In the genomic region with DNA sequence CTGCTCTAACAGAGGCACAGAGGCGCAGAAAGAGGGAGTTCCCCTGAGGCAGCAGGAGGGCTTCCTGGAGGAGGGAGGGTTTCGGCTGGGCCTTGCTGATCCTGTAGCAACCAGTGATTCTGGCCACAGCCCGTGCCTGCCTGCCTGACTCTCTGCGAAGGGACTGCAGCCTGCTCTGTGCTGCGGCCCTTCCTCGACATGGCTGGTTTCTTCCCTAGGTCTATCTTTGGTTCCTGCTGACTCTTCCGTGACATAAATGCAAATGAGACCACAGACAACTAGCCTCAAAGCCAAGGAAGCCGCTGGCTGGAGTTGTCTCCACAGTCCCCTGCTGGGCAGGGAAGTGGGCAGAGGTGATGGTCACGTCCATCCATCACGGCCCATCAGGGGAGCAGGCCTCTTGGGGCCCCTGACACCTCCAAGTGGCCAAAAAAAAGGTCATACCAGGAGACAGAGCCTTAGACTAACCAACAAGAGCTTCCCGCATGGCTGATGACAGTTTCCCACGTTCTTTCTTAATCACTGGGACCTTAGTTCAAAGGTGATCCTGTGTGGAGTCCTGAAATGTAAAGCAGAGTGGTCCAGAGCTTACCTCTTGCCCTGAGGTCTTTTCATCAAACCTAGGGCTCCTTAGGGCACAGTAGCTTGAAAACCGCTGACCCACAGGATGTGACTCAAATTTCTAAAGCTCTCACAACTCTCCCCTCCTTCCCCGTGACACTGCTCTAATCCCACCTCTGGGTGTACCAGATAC, we compare ENCODE assay signal across 1 cellular context.
TF ChIP-seq lines count a peak whose summit lies in the region.

No MANE protein-coding gene starts in this region.

TF ChIP-seq in K562, 482 proteins besides CTCF, POLR2A, EP300 and RAD21 (continued from another document and continues in another):
- TF ChIP-seq, protein P1, sequence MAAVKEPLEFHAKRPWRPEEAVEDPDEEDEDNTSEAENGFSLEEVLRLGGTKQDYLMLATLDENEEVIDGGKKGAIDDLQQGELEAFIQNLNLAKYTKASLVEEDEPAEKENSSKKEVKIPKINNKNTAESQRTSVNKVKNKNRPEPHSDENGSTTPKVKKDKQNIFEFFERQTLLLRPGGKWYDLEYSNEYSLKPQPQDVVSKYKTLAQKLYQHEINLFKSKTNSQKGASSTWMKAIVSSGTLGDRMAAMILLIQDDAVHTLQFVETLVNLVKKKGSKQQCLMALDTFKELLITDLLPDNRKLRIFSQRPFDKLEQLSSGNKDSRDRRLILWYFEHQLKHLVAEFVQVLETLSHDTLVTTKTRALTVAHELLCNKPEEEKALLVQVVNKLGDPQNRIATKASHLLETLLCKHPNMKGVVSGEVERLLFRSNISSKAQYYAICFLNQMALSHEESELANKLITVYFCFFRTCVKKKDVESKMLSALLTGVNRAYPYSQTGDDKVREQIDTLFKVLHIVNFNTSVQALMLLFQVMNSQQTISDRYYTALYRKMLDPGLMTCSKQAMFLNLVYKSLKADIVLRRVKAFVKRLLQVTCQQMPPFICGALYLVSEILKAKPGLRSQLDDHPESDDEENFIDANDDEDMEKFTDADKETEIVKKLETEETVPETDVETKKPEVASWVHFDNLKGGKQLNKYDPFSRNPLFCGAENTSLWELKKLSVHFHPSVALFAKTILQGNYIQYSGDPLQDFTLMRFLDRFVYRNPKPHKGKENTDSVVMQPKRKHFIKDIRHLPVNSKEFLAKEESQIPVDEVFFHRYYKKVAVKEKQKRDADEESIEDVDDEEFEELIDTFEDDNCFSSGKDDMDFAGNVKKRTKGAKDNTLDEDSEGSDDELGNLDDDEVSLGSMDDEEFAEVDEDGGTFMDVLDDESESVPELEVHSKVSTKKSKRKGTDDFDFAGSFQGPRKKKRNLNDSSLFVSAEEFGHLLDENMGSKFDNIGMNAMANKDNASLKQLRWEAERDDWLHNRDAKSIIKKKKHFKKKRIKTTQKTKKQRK (IDR thresholded peaks at IDR 0.05; ENCODE audit: borderline replicate concordance, low read depth, low read length) = no peak
- TF ChIP-seq MAFF (IDR thresholded peaks at IDR 0.05; ENCODE audit: low read length) (no peak; the same call in 1 of the 2 replicates), ZNF23 (CRISPR knock-in tag; IDR thresholded peaks at IDR 0.05) (no peak), TAF15 (IDR thresholded peaks at IDR 0.05; ENCODE audit: low read depth, low read length) (no peak), GABPB2 (CRISPR knock-in tag; conservative IDR thresholded peaks at IDR 0.05) (no peak), L3MBTL2 (IDR thresholded peaks at IDR 0.05) (peak; percentile 77), SRSF3 (IDR thresholded peaks at IDR 0.05; ENCODE audit: insufficient read depth, low read length) (no peak), LCOR (CRISPR knock-in tag; IDR thresholded peaks at IDR 0.05) (no peak), ZBTB7A (IDR thresholded peaks at IDR 0.05; ENCODE audit: borderline replicate concordance, control insufficient read depth, low read depth, low read length) (no peak), SAFB (IDR thresholded peaks at IDR 0.05; ENCODE audit: borderline replicate concordance, low read depth, low read length) (no peak), ZNF766 (CRISPR knock-in tag; conservative IDR thresholded peaks at IDR 0.05) (peak; percentile 66), ZNF583 (CRISPR knock-in tag; IDR thresholded peaks at IDR 0.05) (no peak), BCL6 (CRISPR knock-in tag; IDR thresholded peaks at IDR 0.05) (no peak), OTX1 (CRISPR knock-in tag; IDR thresholded peaks at IDR 0.05) (no peak), ERF (CRISPR knock-in tag; IDR thresholded peaks at IDR 0.05) (0 out of 2 replicates have a peak, but pooled peaks have one; percentile 8), FOXP1 (CRISPR knock-in tag; IDR thresholded peaks at IDR 0.05) (0 out of 2 replicates have a peak, but pooled peaks have one; percentile 29), HOXB6 (CRISPR knock-in tag; IDR thresholded peaks at IDR 0.05; ENCODE audit: borderline replicate concordance) (no peak), ZNF707 (CRISPR knock-in tag; conservative IDR thresholded peaks at IDR 0.05) (no peak), ZNF778 (CRISPR knock-in tag; IDR thresholded peaks at IDR 0.05) (no peak), ELF1 (tag; IDR thresholded peaks at IDR 0.05) (no peak), MEF2D (tag; conservative IDR thresholded peaks at IDR 0.05; ENCODE audit: low read depth) (no peak), TARDBP (IDR thresholded peaks at IDR 0.05) (no peak), SMARCE1 (IDR thresholded peaks at IDR 0.05) (no peak), ZNF586 (CRISPR knock-in tag; conservative IDR thresholded peaks at IDR 0.05) (no peak), ZNF143 (CRISPR knock-in tag; IDR thresholded peaks at IDR 0.05) (0 out of 2 replicates have a peak, but pooled peaks have one; percentile 25), ZBTB8A (IDR thresholded peaks at IDR 0.05; ENCODE audit: partially characterized antibody) (no peak), CCNT2 (IDR thresholded peaks at IDR 0.05; ENCODE audit: borderline replicate concordance, extremely low read depth, insufficient read length, low read depth, low read length) (no peak), TSC22D4 (tag; IDR thresholded peaks at IDR 0.05) (no peak), SMAD3 (CRISPR knock-in tag; conservative IDR thresholded peaks at IDR 0.05) (no peak), ETV5 (CRISPR knock-in tag; IDR thresholded peaks at IDR 0.05; ENCODE audit: low read depth) (peak; percentile 67), SIN3B (IDR thresholded peaks at IDR 0.05; ENCODE audit: low read depth) (no peak)
- TF ChIP-seq, protein P2, sequence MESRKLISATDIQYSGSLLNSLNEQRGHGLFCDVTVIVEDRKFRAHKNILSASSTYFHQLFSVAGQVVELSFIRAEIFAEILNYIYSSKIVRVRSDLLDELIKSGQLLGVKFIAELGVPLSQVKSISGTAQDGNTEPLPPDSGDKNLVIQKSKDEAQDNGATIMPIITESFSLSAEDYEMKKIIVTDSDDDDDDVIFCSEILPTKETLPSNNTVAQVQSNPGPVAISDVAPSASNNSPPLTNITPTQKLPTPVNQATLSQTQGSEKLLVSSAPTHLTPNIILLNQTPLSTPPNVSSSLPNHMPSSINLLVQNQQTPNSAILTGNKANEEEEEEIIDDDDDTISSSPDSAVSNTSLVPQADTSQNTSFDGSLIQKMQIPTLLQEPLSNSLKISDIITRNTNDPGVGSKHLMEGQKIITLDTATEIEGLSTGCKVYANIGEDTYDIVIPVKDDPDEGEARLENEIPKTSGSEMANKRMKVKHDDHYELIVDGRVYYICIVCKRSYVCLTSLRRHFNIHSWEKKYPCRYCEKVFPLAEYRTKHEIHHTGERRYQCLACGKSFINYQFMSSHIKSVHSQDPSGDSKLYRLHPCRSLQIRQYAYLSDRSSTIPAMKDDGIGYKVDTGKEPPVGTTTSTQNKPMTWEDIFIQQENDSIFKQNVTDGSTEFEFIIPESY (CRISPR knock-in tag; IDR thresholded peaks at IDR 0.05) = no peak
- TF ChIP-seq, protein P3, sequence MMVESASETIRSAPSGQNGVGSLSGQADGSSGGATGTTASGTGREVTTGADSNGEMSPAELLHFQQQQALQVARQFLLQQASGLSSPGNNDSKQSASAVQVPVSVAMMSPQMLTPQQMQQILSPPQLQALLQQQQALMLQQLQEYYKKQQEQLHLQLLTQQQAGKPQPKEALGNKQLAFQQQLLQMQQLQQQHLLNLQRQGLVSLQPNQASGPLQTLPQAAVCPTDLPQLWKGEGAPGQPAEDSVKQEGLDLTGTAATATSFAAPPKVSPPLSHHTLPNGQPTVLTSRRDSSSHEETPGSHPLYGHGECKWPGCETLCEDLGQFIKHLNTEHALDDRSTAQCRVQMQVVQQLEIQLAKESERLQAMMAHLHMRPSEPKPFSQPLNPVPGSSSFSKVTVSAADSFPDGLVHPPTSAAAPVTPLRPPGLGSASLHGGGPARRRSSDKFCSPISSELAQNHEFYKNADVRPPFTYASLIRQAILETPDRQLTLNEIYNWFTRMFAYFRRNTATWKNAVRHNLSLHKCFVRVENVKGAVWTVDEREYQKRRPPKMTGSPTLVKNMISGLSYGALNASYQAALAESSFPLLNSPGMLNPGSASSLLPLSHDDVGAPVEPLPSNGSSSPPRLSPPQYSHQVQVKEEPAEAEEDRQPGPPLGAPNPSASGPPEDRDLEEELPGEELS (CRISPR knock-in tag; IDR thresholded peaks at IDR 0.05; ENCODE audit: borderline replicate concordance) = no peak
- TF ChIP-seq, protein P4, sequence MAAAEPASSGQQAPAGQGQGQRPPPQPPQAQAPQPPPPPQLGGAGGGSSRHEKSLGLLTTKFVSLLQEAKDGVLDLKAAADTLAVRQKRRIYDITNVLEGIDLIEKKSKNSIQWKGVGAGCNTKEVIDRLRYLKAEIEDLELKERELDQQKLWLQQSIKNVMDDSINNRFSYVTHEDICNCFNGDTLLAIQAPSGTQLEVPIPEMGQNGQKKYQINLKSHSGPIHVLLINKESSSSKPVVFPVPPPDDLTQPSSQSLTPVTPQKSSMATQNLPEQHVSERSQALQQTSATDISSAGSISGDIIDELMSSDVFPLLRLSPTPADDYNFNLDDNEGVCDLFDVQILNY (CRISPR knock-in tag; IDR thresholded peaks at IDR 0.05) = no peak
- TF ChIP-seq, protein P5, sequence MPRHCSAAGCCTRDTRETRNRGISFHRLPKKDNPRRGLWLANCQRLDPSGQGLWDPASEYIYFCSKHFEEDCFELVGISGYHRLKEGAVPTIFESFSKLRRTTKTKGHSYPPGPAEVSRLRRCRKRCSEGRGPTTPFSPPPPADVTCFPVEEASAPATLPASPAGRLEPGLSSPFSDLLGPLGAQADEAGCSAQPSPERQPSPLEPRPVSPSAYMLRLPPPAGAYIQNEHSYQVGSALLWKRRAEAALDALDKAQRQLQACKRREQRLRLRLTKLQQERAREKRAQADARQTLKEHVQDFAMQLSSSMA (CRISPR knock-in tag; IDR thresholded peaks at IDR 0.05) = no peak
- TF ChIP-seq, protein P6, sequence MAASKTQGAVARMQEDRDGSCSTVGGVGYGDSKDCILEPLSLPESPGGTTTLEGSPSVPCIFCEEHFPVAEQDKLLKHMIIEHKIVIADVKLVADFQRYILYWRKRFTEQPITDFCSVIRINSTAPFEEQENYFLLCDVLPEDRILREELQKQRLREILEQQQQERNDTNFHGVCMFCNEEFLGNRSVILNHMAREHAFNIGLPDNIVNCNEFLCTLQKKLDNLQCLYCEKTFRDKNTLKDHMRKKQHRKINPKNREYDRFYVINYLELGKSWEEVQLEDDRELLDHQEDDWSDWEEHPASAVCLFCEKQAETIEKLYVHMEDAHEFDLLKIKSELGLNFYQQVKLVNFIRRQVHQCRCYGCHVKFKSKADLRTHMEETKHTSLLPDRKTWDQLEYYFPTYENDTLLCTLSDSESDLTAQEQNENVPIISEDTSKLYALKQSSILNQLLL (CRISPR knock-in tag; IDR thresholded peaks at IDR 0.05; ENCODE audit: borderline replicate concordance) = no peak
- TF ChIP-seq, protein P7, sequence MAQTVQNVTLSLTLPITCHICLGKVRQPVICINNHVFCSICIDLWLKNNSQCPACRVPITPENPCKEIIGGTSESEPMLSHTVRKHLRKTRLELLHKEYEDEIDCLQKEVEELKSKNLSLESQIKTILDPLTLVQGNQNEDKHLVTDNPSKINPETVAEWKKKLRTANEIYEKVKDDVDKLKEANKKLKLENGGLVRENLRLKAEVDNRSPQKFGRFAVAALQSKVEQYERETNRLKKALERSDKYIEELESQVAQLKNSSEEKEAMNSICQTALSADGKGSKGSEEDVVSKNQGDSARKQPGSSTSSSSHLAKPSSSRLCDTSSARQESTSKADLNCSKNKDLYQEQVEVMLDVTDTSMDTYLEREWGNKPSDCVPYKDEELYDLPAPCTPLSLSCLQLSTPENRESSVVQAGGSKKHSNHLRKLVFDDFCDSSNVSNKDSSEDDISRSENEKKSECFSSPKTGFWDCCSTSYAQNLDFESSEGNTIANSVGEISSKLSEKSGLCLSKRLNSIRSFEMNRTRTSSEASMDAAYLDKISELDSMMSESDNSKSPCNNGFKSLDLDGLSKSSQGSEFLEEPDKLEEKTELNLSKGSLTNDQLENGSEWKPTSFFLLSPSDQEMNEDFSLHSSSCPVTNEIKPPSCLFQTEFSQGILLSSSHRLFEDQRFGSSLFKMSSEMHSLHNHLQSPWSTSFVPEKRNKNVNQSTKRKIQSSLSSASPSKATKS (CRISPR knock-in tag; IDR thresholded peaks at IDR 0.05) = no peak
- TF ChIP-seq, protein P8, sequence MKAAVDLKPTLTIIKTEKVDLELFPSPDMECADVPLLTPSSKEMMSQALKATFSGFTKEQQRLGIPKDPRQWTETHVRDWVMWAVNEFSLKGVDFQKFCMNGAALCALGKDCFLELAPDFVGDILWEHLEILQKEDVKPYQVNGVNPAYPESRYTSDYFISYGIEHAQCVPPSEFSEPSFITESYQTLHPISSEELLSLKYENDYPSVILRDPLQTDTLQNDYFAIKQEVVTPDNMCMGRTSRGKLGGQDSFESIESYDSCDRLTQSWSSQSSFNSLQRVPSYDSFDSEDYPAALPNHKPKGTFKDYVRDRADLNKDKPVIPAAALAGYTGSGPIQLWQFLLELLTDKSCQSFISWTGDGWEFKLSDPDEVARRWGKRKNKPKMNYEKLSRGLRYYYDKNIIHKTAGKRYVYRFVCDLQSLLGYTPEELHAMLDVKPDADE (conservative IDR thresholded peaks at IDR 0.05; ENCODE audit: control insufficient read depth, low read depth, low read length) = no peak
- TF ChIP-seq, protein P9, sequence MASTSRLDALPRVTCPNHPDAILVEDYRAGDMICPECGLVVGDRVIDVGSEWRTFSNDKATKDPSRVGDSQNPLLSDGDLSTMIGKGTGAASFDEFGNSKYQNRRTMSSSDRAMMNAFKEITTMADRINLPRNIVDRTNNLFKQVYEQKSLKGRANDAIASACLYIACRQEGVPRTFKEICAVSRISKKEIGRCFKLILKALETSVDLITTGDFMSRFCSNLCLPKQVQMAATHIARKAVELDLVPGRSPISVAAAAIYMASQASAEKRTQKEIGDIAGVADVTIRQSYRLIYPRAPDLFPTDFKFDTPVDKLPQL (IDR thresholded peaks at IDR 0.05; ENCODE audit: extremely low read depth, insufficient read length) = no peak
- TF ChIP-seq, protein P10, sequence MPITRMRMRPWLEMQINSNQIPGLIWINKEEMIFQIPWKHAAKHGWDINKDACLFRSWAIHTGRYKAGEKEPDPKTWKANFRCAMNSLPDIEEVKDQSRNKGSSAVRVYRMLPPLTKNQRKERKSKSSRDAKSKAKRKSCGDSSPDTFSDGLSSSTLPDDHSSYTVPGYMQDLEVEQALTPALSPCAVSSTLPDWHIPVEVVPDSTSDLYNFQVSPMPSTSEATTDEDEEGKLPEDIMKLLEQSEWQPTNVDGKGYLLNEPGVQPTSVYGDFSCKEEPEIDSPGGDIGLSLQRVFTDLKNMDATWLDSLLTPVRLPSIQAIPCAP (CRISPR knock-in tag; IDR thresholded peaks at IDR 0.05; ENCODE audit: borderline replicate concordance) = no peak
- TF ChIP-seq, protein P11, sequence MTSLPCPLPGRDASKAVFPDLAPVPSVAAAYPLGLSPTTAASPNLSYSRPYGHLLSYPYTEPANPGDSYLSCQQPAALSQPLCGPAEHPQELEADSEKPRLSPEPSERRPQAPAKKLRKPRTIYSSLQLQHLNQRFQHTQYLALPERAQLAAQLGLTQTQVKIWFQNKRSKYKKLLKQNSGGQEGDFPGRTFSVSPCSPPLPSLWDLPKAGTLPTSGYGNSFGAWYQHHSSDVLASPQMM (CRISPR knock-in tag; IDR thresholded peaks at IDR 0.05) = no peak
- TF ChIP-seq, protein P12, sequence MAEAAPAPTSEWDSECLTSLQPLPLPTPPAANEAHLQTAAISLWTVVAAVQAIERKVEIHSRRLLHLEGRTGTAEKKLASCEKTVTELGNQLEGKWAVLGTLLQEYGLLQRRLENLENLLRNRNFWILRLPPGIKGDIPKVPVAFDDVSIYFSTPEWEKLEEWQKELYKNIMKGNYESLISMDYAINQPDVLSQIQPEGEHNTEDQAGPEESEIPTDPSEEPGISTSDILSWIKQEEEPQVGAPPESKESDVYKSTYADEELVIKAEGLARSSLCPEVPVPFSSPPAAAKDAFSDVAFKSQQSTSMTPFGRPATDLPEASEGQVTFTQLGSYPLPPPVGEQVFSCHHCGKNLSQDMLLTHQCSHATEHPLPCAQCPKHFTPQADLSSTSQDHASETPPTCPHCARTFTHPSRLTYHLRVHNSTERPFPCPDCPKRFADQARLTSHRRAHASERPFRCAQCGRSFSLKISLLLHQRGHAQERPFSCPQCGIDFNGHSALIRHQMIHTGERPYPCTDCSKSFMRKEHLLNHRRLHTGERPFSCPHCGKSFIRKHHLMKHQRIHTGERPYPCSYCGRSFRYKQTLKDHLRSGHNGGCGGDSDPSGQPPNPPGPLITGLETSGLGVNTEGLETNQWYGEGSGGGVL (CRISPR knock-in tag; IDR thresholded peaks at IDR 0.05) = no peak
